In genomic region chr5:40716000-40716399, GRCh38 we compare ENCODE assay signal across 2 cellular contexts.
TF ChIP-seq lines count a peak whose summit lies in the region.

No MANE protein-coding gene starts in this region.

TF ChIP-seq in GM23338, 12 proteins besides CTCF, POLR2A, EP300 and RAD21 (continued from another document):
- TF ChIP-seq ETS1 (IDR thresholded peaks at IDR 0.05) (no peak), ZNF462 (CRISPR knock-in tag; IDR thresholded peaks at IDR 0.05) (no peak), POLR2AphosphoS5 (IDR thresholded peaks at IDR 0.05; ENCODE audit: low read depth) (no peak), ZNF331 (CRISPR knock-in tag; IDR thresholded peaks at IDR 0.05; ENCODE audit: low read depth) (no peak), ZNF114 (CRISPR knock-in tag; IDR thresholded peaks at IDR 0.05) (no peak), CREB1 (CRISPR knock-in tag; IDR thresholded peaks at IDR 0.05; ENCODE audit: low read depth) (no peak), STAT1 (IDR thresholded peaks at IDR 0.05; ENCODE audit: unreplicated experiment) (no peak), EZH2phosphoT487 (IDR thresholded peaks at IDR 0.05; ENCODE audit: unreplicated experiment) (no peak), REST (IDR thresholded peaks at IDR 0.05; ENCODE audit: unreplicated experiment) (no peak)

TF ChIP-seq in SK-N-SH, 30 proteins besides CTCF, POLR2A, EP300 and RAD21:
- TF ChIP-seq REST (IDR thresholded peaks at IDR 0.05; ENCODE audit: low read depth, low read length) (no peak), GABPA (IDR thresholded peaks at IDR 0.05; ENCODE audit: low read depth) (no peak), YY1 (IDR thresholded peaks at IDR 0.05; ENCODE audit: low read depth) (no peak), USF1 (IDR thresholded peaks at IDR 0.05; ENCODE audit: borderline replicate concordance, low read depth) (no peak), RFX5 (IDR thresholded peaks at IDR 0.05; ENCODE audit: low read length) (no peak)
